Comparison of ENCODE assay signal across 8 cellular contexts in genomic region chr1:8395433-8395866, GRCh38.
DNase-seq lines count a peak whose midpoint lies in the region; ATAC-seq and TF ChIP-seq lines count a peak whose summit lies in the region.

No MANE protein-coding gene starts in this region.

- H3K27ac Mint-ChIP-seq in brain: peak overlapping the region in 3 of 5 experiments; percentile 23 to 77 (median 42)

- peaks cover 58% of the 10 kb centered on the region for H4K20me1 ChIP-seq in Karpas-422 (ENCODE audit: insufficient read depth, low read depth, low read length)
- H4K20me1 ChIP-seq in osteoblast (ENCODE audit: insufficient read depth, low read length): no peaks in the 10 kb centered on the region

- H3K9me3 ChIP-seq in Karpas-422 (ENCODE audit: low read length): no peaks in the 10 kb centered on the region
- no peaks in the 10 kb centered on the region for H3K9me3 ChIP-seq in osteoblast (ENCODE audit: low read depth, low read length)

- H3K27ac ChIP-seq in Karpas-422 (ENCODE audit: low read length) (peak overlapping the region; percentile 71), osteoblast (ENCODE audit: low read depth, low read length) (peak overlapping the region; percentile 98)

- H3K4me2 ChIP-seq in Karpas-422 (ENCODE audit: low read depth, low read length, poor library complexity, severe bottlenecking) (peak overlapping the region; percentile 50), osteoblast (ENCODE audit: insufficient read depth, low read length) (peak overlapping the region; percentile 73)

- H3K27me3 ChIP-seq in Karpas-422 (ENCODE audit: low read length) (no peaks in the 10 kb centered on the region), osteoblast (ENCODE audit: insufficient read depth, low read length) (no peaks in the 10 kb centered on the region)

- H3K36me3 ChIP-seq in Karpas-422 (ENCODE audit: insufficient read depth, low read length) (peaks cover 82% of the 10 kb centered on the region), osteoblast (ENCODE audit: insufficient read depth, low read length) (peaks cover 17% of the 10 kb centered on the region)

- TF ChIP-seq CTCF in brain (conservative IDR thresholded peaks at IDR 0.05): no peak
- TF ChIP-seq CTCF in osteoblast (IDR thresholded peaks at IDR 0.05; ENCODE audit: extremely low read depth, low read depth, low read length): no peak

- no peaks in the 10 kb centered on the region for H3K27me3 Mint-ChIP-seq in brain

- peaks cover 100% of the 10 kb centered on the region for H3K79me2 ChIP-seq in Karpas-422 (ENCODE audit: low read length)
- peaks cover 65% of the 10 kb centered on the region for H3K79me2 ChIP-seq in osteoblast (ENCODE audit: insufficient read depth, low read length)

- H3K4me1 ChIP-seq in Karpas-422 (ENCODE audit: low read length): peaks cover 99% of the 10 kb centered on the region
- H3K4me1 ChIP-seq in osteoblast (ENCODE audit: insufficient read depth, low read length): peaks cover 55% of the 10 kb centered on the region

- no peaks in the 10 kb centered on the region for H3K9me2 ChIP-seq in Karpas-422 (replicated peaks; ENCODE audit: insufficient read depth, low read length)

- H2AFZ ChIP-seq in Karpas-422 (ENCODE audit: low read length): no peak overlapping the region
- no peak overlapping the region for H2AFZ ChIP-seq in osteoblast (ENCODE audit: low read length)

- peak; percentile 67 for DNase-seq in GDM1 (lab: John Stamatoyannopoulos, UW)
- DNase-seq in Karpas-422: peak; percentile 54
- DNase-seq in osteoblast (ENCODE audit: insufficient read length, low spot score, missing footprints): no peak
- DNase-seq in activated gamma-delta T cell (lab: John Stamatoyannopoulos, UW): no peak
- no peak for DNase-seq in NCI-H187 treated with DMSO at 0.1 percent for 48 hours (lab: John Stamatoyannopoulos, UW)
- no peak for DNase-seq in DMS 273 treated with DMSO at 0.1 percent for 48 hours (lab: John Stamatoyannopoulos, UW)

- peaks cover 67% of the 10 kb centered on the region for H3K4me1 Mint-ChIP-seq in brain

- H3K36me3 Mint-ChIP-seq in brain: peaks cover 57% of the 10 kb centered on the region

- H3K9me3 Mint-ChIP-seq in brain: no peaks in the 10 kb centered on the region

- H3K4me3 Mint-ChIP-seq in brain: no peak overlapping the region

- peak overlapping the region; percentile 21 for H3K9ac ChIP-seq in Karpas-422 (ENCODE audit: low read length)

- ATAC-seq in GM21528 (IDR thresholded peaks at IDR 0.05; ENCODE audit: low FRiP score, unreplicated experiment): no peak

- H3K4me3 ChIP-seq in Karpas-422 (ENCODE audit: low read length) (peak overlapping the region; percentile 23; the same call in 1 of the 2 replicates), osteoblast (ENCODE audit: insufficient read depth, low read length) (no peak overlapping the region)

Comparison
In these comparisons a context has a peak if more than half of its experiments do, and no peak if none do; other contexts are left out.
1. DNase-seq: peak in GDM1 (single experiment) and Karpas-422 (single experiment); none in osteoblast (single experiment), activated gamma-delta T cell (single experiment), NCI-H187 treated with DMSO at 0.1 percent for 48 hours (single experiment) and DMS 273 treated with DMSO at 0.1 percent for 48 hours (single experiment).